Comparison of ENCODE assay signal across 1 cellular context in genomic region chr6:150150821-150151646, GRCh38.
TF ChIP-seq lines count a peak whose summit lies in the region.

No MANE protein-coding gene starts in this region.

TF ChIP-seq in K562, 482 proteins besides CTCF, POLR2A, EP300 and RAD21 (continued from another document and continues in another):
- TF ChIP-seq HINFP (tag; conservative IDR thresholded peaks at IDR 0.05; ENCODE audit: low read depth), result no peak
- TF ChIP-seq BRD4 (IDR thresholded peaks at IDR 0.05), result peak; percentile 32; the same call in 1 of the 2 replicates
- TF ChIP-seq CEBPB (tag; IDR thresholded peaks at IDR 0.05), result no peak
- peak; percentile 96 for TF ChIP-seq CREM (IDR thresholded peaks at IDR 0.05; ENCODE audit: low read depth)
- no peak for TF ChIP-seq TFE3 (CRISPR knock-in tag; IDR thresholded peaks at IDR 0.05)
- peak; percentile 53; the same call in 1 of the 2 replicates for TF ChIP-seq ZC3H11A (IDR thresholded peaks at IDR 0.05; ENCODE audit: low read depth, low read length)
- TF ChIP-seq ZNF3 (CRISPR knock-in tag; IDR thresholded peaks at IDR 0.05), result no peak
- peak; percentile 85; the same call in 1 of the 2 replicates for TF ChIP-seq RUNX1 (IDR thresholded peaks at IDR 0.05; ENCODE audit: low read depth)
- no peak for TF ChIP-seq ZNF274 (IDR thresholded peaks at IDR 0.05; ENCODE audit: borderline replicate concordance, low read depth, low read length)
- peak; percentile 81 for TF ChIP-seq MTA2 (IDR thresholded peaks at IDR 0.05; ENCODE audit: low read depth)
- no peak for TF ChIP-seq ZNF77 (CRISPR knock-in tag; IDR thresholded peaks at IDR 0.05)
- 0 out of 2 replicates have a peak, but pooled peaks have one; percentile 63 for TF ChIP-seq FOXP1 (CRISPR knock-in tag; IDR thresholded peaks at IDR 0.05)
- peak; percentile 96 for TF ChIP-seq ZNF766 (CRISPR knock-in tag; conservative IDR thresholded peaks at IDR 0.05)
- peak; percentile 90 for TF ChIP-seq GATA2 (CRISPR knock-in tag; IDR thresholded peaks at IDR 0.05)
- peak; percentile 82 for TF ChIP-seq OTX1 (CRISPR knock-in tag; IDR thresholded peaks at IDR 0.05)
- TF ChIP-seq KLF10 (CRISPR knock-in tag; IDR thresholded peaks at IDR 0.05), result no peak
- TF ChIP-seq ZZZ3 (IDR thresholded peaks at IDR 0.05), result no peak
- TF ChIP-seq SPI1 (IDR thresholded peaks at IDR 0.05; ENCODE audit: borderline replicate concordance, low read depth, low read length), result peak; percentile 73; the same call in 1 of the 2 replicates
- TF ChIP-seq ZNF583 (CRISPR knock-in tag; IDR thresholded peaks at IDR 0.05), result 0 out of 2 replicates have a peak, but pooled peaks have one; percentile 22
- peak; percentile 57 for TF ChIP-seq EHMT2 (IDR thresholded peaks at IDR 0.05)
- TF ChIP-seq NUFIP1 (IDR thresholded peaks at IDR 0.05; ENCODE audit: partially characterized antibody), result no peak
- TF ChIP-seq ZFP1 (CRISPR knock-in tag; IDR thresholded peaks at IDR 0.05), result no peak
- no peak for TF ChIP-seq ZNF354B (CRISPR knock-in tag; IDR thresholded peaks at IDR 0.05)
- TF ChIP-seq GTF3C2 (IDR thresholded peaks at IDR 0.05; ENCODE audit: borderline replicate concordance, extremely low read depth, insufficient read length), result no peak
- TF ChIP-seq ZNF445 (CRISPR knock-in tag; IDR thresholded peaks at IDR 0.05; ENCODE audit: low read depth), result no peak
- no peak for TF ChIP-seq STAT6 (CRISPR knock-in tag; IDR thresholded peaks at IDR 0.05)
- TF ChIP-seq FOSL1 (tag; conservative IDR thresholded peaks at IDR 0.05), result peak; percentile 95
- TF ChIP-seq ZNF143 (CRISPR knock-in tag; IDR thresholded peaks at IDR 0.05), result no peak
- TF ChIP-seq PRDM10 (IDR thresholded peaks at IDR 0.05; ENCODE audit: partially characterized antibody), result peak; percentile 87
- peak; percentile 61 for TF ChIP-seq ZNF316 (IDR thresholded peaks at IDR 0.05)
- TF ChIP-seq ZNF717 (CRISPR knock-in tag; IDR thresholded peaks at IDR 0.05), result no peak
- TF ChIP-seq ZNF431 (CRISPR knock-in tag; IDR thresholded peaks at IDR 0.05), result 0 out of 2 replicates have a peak, but pooled peaks have one; percentile 39
- no peak for TF ChIP-seq HSF4 (CRISPR knock-in tag; IDR thresholded peaks at IDR 0.05; ENCODE audit: borderline replicate concordance)
- no peak for TF ChIP-seq ZNF124 (CRISPR knock-in tag; IDR thresholded peaks at IDR 0.05)
- TF ChIP-seq ZNF444 (CRISPR knock-in tag; IDR thresholded peaks at IDR 0.05), result no peak
- TF ChIP-seq SRF (CRISPR knock-in tag; IDR thresholded peaks at IDR 0.05), result peak in 1 of 2 experiments; percentile 77; a peak in 2 of 4 replicates
- TF ChIP-seq TCFL5 (CRISPR knock-in tag; conservative IDR thresholded peaks at IDR 0.05), result no peak
- TF ChIP-seq ZNF140 (CRISPR knock-in tag; IDR thresholded peaks at IDR 0.05), result no peak
- TF ChIP-seq MCM5 (IDR thresholded peaks at IDR 0.05; ENCODE audit: low read depth), result no peak
- no peak for TF ChIP-seq BCL6 (CRISPR knock-in tag; IDR thresholded peaks at IDR 0.05)
- TF ChIP-seq RBM39 (optimal IDR thresholded peaks at IDR 0.05; ENCODE audit: low read depth, low read length), result no peak
- TF ChIP-seq ZNF778 (CRISPR knock-in tag; IDR thresholded peaks at IDR 0.05), result no peak
- TF ChIP-seq RERE (CRISPR knock-in tag; IDR thresholded peaks at IDR 0.05; ENCODE audit: borderline replicate concordance), result no peak
- TF ChIP-seq ATF6 (CRISPR knock-in tag; IDR thresholded peaks at IDR 0.05), result no peak
- peak; percentile 94 for TF ChIP-seq TEAD4 (IDR thresholded peaks at IDR 0.05; ENCODE audit: low read length)
- TF ChIP-seq TEAD4 (CRISPR knock-in tag; IDR thresholded peaks at IDR 0.05; ENCODE audit: borderline replicate concordance), result no peak
- TF ChIP-seq MAFK (IDR thresholded peaks at IDR 0.05; ENCODE audit: low read length), result peak; percentile 10; the same call in 1 of the 2 replicates
- TF ChIP-seq PPARD (CRISPR knock-in tag; IDR thresholded peaks at IDR 0.05), result no peak
- TF ChIP-seq TAF7 (tag; IDR thresholded peaks at IDR 0.05), result no peak
- no peak for TF ChIP-seq ELF2 (CRISPR knock-in tag; IDR thresholded peaks at IDR 0.05)
